ENCODE assay signal across 1 cellular context in genomic region chr3:46395210-46395661, GRCh38.
TF ChIP-seq lines count a peak whose summit lies in the region.

No MANE protein-coding gene starts in this region.

TF ChIP-seq in HCT116, 20 proteins besides CTCF, POLR2A, EP300 and RAD21 (continued from another document):
- no peak for TF ChIP-seq REST (IDR thresholded peaks at IDR 0.05; ENCODE audit: low read depth)
- no peak for TF ChIP-seq EZH2 (IDR thresholded peaks at IDR 0.05)
- TF ChIP-seq YY1 (IDR thresholded peaks at IDR 0.05; ENCODE audit: extremely low read depth, insufficient replicate concordance, low read depth, low read length), result no peak
- TF ChIP-seq ZFX (IDR thresholded peaks at IDR 0.05), result no peak
